In the genomic region with DNA sequence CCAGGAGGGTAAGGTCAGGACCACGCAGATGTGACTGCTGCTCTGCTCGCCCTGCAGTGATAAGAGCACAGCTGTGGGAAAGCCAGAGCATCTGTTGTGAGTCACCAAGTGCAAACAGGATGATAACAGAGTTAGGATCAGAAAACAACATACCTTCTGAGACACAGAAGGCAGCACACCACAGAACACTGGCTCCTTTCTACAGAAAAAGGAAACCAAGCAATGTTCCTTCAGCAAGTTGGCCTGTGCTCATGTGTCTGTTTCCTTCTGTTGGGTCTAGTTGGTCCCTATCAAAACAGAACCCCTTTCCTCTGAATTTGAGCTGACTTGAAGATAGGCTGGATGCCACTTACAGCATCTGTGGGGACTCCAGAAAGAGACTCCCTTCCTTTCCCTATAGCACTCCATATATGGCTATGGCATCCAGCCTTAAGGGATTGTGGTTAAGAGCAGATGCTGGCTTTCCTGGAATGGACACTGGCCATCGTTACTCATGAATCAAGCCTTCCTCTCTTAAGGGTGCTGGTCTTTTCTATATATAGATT, we compare ENCODE assay signal across 1 cellular context.
TF ChIP-seq lines count a peak whose summit lies in the region.

No MANE protein-coding gene starts in this region.

TF ChIP-seq in K562, 482 proteins besides CTCF, POLR2A, EP300 and RAD21 (continued from another document and continues in another):
- TF ChIP-seq KDM1A (IDR thresholded peaks at IDR 0.05) (peak; percentile 86 to 89), PHF8 (IDR thresholded peaks at IDR 0.05; ENCODE audit: borderline replicate concordance, low read length) (no peak), HDAC8 (tag; IDR thresholded peaks at IDR 0.05) (no peak), TBL1XR1 (IDR thresholded peaks at IDR 0.05; ENCODE audit: low read length in 2 of 2) (0 out of 4 replicates have a peak, but pooled peaks have one; percentile 36 to 55), PYGO2 (tag; IDR thresholded peaks at IDR 0.05) (no peak), RBM22 (IDR thresholded peaks at IDR 0.05; ENCODE audit: low read depth, low read length, poor library complexity, severe bottlenecking) (no peak), DMBX1 (CRISPR knock-in tag; IDR thresholded peaks at IDR 0.05; ENCODE audit: borderline replicate concordance) (peak; percentile 89), PTRF (tag; IDR thresholded peaks at IDR 0.05) (no peak), CC2D1A (IDR thresholded peaks at IDR 0.05) (peak; percentile 84; the same call in 1 of the 2 replicates), HDGF (IDR thresholded peaks at IDR 0.05) (no peak), MTA3 (IDR thresholded peaks at IDR 0.05; ENCODE audit: borderline replicate concordance) (no peak), PHF21A (IDR thresholded peaks at IDR 0.05; ENCODE audit: borderline replicate concordance, low read depth) (no peak), MEF2D (tag; conservative IDR thresholded peaks at IDR 0.05; ENCODE audit: low read depth) (peak; percentile 78), SMARCA4 (IDR thresholded peaks at IDR 0.05) (peak; percentile 90), IFI16 (CRISPR knock-in tag; IDR thresholded peaks at IDR 0.05) (no peak), ZNF707 (CRISPR knock-in tag; conservative IDR thresholded peaks at IDR 0.05) (no peak), ZNF3 (CRISPR knock-in tag; IDR thresholded peaks at IDR 0.05) (no peak), CBX3 (IDR thresholded peaks at IDR 0.05; ENCODE audit: borderline replicate concordance in 1 of 2, low read length in 2 of 2) (peak in 1 of 2 experiments; percentile 62; a peak in 1 of 3 replicates), HLTF (IDR thresholded peaks at IDR 0.05) (peak; percentile 37; the same call in 1 of the 2 replicates), KDM4B (IDR thresholded peaks at IDR 0.05; ENCODE audit: borderline replicate concordance in 2 of 2, low read depth in 1 of 2) (no peak), ZNF23 (CRISPR knock-in tag; IDR thresholded peaks at IDR 0.05) (no peak), ZEB2 (IDR thresholded peaks at IDR 0.05) (peak; percentile 63; the same call in 1 of the 2 replicates), NRF1 (conservative IDR thresholded peaks at IDR 0.05 in 1 of 2, IDR thresholded peaks at IDR 0.05 in 1 of 2) (peak; percentile 28 to 36; a peak in 2 of 4 replicates), ZNF507 (tag; conservative IDR thresholded peaks at IDR 0.05) (no peak), ARID2 (IDR thresholded peaks at IDR 0.05) (no peak), ZFP36 (IDR thresholded peaks at IDR 0.05; ENCODE audit: low read depth, low read length, partially characterized antibody) (no peak), ZNF75A (CRISPR knock-in tag; IDR thresholded peaks at IDR 0.05) (no peak), SPI1 (IDR thresholded peaks at IDR 0.05; ENCODE audit: borderline replicate concordance, low read depth, low read length) (no peak), FOSL1 (tag; conservative IDR thresholded peaks at IDR 0.05) (peak; percentile 99), ZSCAN32 (CRISPR knock-in tag; IDR thresholded peaks at IDR 0.05) (no peak), NCOA2 (IDR thresholded peaks at IDR 0.05; ENCODE audit: partially characterized antibody in 2 of 2) (no peak), MTA1 (IDR thresholded peaks at IDR 0.05; ENCODE audit: borderline replicate concordance) (peak; percentile 64; the same call in 1 of the 2 replicates), HNRNPK (IDR thresholded peaks at IDR 0.05; ENCODE audit: low read depth, low read length, poor library complexity, severe bottlenecking) (no peak), KHSRP (IDR thresholded peaks at IDR 0.05) (0 out of 2 replicates have a peak, but pooled peaks have one; percentile 38), SMAD1 (IDR thresholded peaks at IDR 0.05; ENCODE audit: low read depth, low read length, partially characterized antibody) (no peak), YBX1 (IDR thresholded peaks at IDR 0.05) (no peak), RHOXF2B (CRISPR knock-in tag; conservative IDR thresholded peaks at IDR 0.05) (no peak), SRSF7 (optimal IDR thresholded peaks at IDR 0.05; ENCODE audit: low read depth, low read length) (no peak), ZNF140 (CRISPR knock-in tag; IDR thresholded peaks at IDR 0.05) (no peak)
- TF ChIP-seq, protein P1, sequence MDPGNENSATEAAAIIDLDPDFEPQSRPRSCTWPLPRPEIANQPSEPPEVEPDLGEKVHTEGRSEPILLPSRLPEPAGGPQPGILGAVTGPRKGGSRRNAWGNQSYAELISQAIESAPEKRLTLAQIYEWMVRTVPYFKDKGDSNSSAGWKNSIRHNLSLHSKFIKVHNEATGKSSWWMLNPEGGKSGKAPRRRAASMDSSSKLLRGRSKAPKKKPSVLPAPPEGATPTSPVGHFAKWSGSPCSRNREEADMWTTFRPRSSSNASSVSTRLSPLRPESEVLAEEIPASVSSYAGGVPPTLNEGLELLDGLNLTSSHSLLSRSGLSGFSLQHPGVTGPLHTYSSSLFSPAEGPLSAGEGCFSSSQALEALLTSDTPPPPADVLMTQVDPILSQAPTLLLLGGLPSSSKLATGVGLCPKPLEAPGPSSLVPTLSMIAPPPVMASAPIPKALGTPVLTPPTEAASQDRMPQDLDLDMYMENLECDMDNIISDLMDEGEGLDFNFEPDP (CRISPR knock-in tag; IDR thresholded peaks at IDR 0.05), result no peak
- TF ChIP-seq, protein P2, sequence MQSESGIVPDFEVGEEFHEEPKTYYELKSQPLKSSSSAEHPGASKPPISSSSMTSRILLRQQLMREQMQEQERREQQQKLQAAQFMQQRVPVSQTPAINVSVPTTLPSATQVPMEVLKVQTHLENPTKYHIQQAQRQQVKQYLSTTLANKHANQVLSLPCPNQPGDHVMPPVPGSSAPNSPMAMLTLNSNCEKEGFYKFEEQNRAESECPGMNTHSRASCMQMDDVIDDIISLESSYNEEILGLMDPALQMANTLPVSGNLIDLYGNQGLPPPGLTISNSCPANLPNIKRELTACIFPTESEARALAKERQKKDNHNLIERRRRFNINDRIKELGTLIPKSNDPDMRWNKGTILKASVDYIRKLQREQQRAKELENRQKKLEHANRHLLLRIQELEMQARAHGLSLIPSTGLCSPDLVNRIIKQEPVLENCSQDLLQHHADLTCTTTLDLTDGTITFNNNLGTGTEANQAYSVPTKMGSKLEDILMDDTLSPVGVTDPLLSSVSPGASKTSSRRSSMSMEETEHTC (IDR thresholded peaks at IDR 0.05), result no peak
- TF ChIP-seq, protein P3, sequence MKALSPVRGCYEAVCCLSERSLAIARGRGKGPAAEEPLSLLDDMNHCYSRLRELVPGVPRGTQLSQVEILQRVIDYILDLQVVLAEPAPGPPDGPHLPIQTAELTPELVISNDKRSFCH (CRISPR knock-in tag; IDR thresholded peaks at IDR 0.05), result no peak
- TF ChIP-seq, protein P3 (tag; IDR thresholded peaks at IDR 0.05), result no peak
- TF ChIP-seq, protein P4, sequence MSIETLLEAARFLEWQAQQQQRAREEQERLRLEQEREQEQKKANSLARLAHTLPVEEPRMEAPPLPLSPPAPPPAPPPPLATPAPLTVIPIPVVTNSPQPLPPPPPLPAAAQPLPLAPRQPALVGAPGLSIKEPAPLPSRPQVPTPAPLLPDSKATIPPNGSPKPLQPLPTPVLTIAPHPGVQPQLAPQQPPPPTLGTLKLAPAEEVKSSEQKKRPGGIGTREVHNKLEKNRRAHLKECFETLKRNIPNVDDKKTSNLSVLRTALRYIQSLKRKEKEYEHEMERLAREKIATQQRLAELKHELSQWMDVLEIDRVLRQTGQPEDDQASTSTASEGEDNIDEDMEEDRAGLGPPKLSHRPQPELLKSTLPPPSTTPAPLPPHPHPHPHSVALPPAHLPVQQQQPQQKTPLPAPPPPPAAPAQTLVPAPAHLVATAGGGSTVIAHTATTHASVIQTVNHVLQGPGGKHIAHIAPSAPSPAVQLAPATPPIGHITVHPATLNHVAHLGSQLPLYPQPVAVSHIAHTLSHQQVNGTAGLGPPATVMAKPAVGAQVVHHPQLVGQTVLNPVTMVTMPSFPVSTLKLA (conservative IDR thresholded peaks at IDR 0.05), result 0 out of 4 replicates have a peak, but pooled peaks of 1 of the 2 experiments have one; percentile 33
- TF ChIP-seq, protein P5, sequence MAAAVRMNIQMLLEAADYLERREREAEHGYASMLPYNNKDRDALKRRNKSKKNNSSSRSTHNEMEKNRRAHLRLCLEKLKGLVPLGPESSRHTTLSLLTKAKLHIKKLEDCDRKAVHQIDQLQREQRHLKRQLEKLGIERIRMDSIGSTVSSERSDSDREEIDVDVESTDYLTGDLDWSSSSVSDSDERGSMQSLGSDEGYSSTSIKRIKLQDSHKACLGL (CRISPR knock-in tag; IDR thresholded peaks at IDR 0.05; ENCODE audit: borderline replicate concordance, poor library complexity, severe bottlenecking), result no peak
- TF ChIP-seq, protein P6, sequence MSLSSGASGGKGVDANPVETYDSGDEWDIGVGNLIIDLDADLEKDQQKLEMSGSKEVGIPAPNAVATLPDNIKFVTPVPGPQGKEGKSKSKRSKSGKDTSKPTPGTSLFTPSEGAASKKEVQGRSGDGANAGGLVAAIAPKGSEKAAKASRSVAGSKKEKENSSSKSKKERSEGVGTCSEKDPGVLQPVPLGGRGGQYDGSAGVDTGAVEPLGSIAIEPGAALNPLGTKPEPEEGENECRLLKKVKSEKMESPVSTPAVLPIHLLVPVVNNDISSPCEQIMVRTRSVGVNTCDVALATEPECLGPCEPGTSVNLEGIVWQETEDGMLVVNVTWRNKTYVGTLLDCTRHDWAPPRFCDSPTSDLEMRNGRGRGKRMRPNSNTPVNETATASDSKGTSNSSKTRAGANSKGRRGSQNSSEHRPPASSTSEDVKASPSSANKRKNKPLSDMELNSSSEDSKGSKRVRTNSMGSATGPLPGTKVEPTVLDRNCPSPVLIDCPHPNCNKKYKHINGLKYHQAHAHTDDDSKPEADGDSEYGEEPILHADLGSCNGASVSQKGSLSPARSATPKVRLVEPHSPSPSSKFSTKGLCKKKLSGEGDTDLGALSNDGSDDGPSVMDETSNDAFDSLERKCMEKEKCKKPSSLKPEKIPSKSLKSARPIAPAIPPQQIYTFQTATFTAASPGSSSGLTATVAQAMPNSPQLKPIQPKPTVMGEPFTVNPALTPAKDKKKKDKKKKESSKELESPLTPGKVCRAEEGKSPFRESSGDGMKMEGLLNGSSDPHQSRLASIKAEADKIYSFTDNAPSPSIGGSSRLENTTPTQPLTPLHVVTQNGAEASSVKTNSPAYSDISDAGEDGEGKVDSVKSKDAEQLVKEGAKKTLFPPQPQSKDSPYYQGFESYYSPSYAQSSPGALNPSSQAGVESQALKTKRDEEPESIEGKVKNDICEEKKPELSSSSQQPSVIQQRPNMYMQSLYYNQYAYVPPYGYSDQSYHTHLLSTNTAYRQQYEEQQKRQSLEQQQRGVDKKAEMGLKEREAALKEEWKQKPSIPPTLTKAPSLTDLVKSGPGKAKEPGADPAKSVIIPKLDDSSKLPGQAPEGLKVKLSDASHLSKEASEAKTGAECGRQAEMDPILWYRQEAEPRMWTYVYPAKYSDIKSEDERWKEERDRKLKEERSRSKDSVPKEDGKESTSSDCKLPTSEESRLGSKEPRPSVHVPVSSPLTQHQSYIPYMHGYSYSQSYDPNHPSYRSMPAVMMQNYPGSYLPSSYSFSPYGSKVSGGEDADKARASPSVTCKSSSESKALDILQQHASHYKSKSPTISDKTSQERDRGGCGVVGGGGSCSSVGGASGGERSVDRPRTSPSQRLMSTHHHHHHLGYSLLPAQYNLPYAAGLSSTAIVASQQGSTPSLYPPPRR (CRISPR knock-in tag; IDR thresholded peaks at IDR 0.05; ENCODE audit: borderline replicate concordance), result no peak
- TF ChIP-seq, protein P7, sequence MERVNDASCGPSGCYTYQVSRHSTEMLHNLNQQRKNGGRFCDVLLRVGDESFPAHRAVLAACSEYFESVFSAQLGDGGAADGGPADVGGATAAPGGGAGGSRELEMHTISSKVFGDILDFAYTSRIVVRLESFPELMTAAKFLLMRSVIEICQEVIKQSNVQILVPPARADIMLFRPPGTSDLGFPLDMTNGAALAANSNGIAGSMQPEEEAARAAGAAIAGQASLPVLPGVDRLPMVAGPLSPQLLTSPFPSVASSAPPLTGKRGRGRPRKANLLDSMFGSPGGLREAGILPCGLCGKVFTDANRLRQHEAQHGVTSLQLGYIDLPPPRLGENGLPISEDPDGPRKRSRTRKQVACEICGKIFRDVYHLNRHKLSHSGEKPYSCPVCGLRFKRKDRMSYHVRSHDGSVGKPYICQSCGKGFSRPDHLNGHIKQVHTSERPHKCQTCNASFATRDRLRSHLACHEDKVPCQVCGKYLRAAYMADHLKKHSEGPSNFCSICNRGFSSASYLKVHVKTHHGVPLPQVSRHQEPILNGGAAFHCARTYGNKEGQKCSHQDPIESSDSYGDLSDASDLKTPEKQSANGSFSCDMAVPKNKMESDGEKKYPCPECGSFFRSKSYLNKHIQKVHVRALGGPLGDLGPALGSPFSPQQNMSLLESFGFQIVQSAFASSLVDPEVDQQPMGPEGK (CRISPR knock-in tag; IDR thresholded peaks at IDR 0.05; ENCODE audit: borderline replicate concordance), result no peak
- TF ChIP-seq, protein P8, sequence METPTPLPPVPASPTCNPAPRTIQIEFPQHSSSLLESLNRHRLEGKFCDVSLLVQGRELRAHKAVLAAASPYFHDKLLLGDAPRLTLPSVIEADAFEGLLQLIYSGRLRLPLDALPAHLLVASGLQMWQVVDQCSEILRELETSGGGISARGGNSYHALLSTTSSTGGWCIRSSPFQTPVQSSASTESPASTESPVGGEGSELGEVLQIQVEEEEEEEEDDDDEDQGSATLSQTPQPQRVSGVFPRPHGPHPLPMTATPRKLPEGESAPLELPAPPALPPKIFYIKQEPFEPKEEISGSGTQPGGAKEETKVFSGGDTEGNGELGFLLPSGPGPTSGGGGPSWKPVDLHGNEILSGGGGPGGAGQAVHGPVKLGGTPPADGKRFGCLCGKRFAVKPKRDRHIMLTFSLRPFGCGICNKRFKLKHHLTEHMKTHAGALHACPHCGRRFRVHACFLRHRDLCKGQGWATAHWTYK (CRISPR knock-in tag; IDR thresholded peaks at IDR 0.05), result no peak
- TF ChIP-seq, protein P9, sequence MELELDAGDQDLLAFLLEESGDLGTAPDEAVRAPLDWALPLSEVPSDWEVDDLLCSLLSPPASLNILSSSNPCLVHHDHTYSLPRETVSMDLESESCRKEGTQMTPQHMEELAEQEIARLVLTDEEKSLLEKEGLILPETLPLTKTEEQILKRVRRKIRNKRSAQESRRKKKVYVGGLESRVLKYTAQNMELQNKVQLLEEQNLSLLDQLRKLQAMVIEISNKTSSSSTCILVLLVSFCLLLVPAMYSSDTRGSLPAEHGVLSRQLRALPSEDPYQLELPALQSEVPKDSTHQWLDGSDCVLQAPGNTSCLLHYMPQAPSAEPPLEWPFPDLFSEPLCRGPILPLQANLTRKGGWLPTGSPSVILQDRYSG (tag; conservative IDR thresholded peaks at IDR 0.05; ENCODE audit: low read depth), result no peak
- TF ChIP-seq, protein P10, sequence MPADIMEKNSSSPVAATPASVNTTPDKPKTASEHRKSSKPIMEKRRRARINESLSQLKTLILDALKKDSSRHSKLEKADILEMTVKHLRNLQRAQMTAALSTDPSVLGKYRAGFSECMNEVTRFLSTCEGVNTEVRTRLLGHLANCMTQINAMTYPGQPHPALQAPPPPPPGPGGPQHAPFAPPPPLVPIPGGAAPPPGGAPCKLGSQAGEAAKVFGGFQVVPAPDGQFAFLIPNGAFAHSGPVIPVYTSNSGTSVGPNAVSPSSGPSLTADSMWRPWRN (IDR thresholded peaks at IDR 0.05; ENCODE audit: low read depth), result 0 out of 2 replicates have a peak, but pooled peaks have one; percentile 25
